Comparison of ENCODE assay signal across 32 cellular contexts in the genomic region with DNA sequence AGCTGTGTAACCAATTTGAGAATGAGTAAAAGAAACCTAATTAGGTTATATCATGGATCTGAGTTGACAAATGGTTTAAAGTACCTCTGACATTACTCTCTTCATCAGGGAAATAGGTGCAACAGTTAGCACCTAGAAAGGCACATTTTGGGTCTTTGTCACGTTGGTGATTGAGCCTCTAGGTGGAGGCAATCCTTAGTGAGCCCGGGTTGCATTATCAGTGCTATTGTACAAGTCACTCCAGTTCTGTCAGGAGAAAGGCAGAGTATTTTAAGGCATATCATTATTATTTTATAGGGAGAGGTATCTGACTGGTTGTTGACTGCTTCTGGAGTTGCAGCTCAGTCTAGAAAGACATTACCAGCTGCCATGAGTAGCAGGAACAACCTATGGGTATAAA.
"Had no signal": no experiment of that assay in that cellular context is flagged by ENCODE, and none has a peak within 500 bp of the region (broad histone marks: within the 10 kb centered on the region; RNA-seq: fewer than 3 reads in every experiment).

No MANE protein-coding gene starts in this region.

- H3K27ac Mint-ChIP-seq: activated CD4-positive, alpha-beta T cell treated with anti-CD3 and anti-CD28 coated beads, Interleukin-2, amount 10 ng/mL, durations not matched to agents 7 days and 5 days; activated CD8-positive, alpha-beta T cell treated with anti-CD3 and anti-CD28 coated beads for 36 hours; activated naive CD4-positive, alpha-beta T cell treated with anti-CD3 and anti-CD28 coated beads for 36 hours; activated naive CD8-positive, alpha-beta T cell treated with anti-CD3 and anti-CD28 coated beads for 36 hours; progenitor cell of endocrine pancreas; type B pancreatic cell had no signal

- ATAC-seq: activated CD8-positive, alpha-beta T cell treated with anti-CD3 and anti-CD28 coated beads for 36 hours; body of pancreas; foreskin keratinocyte; heart left ventricle; left colon; naive thymus-derived CD8-positive, alpha-beta T cell; sciatic nerve; stimulated activated naive CD8-positive, alpha-beta T cell treated with anti-CD3 and anti-CD28 coated beads, Interleukin-15, Interleukin-2, amounts not matched to agents 100 U/mL and 50 U/mL, for 24 hours had no signal

- H3K36me3 ChIP-seq: adrenal gland, esophagus muscularis mucosa, heart left ventricle, neutrophil, ovary, uterus had no signal

- H3K4me3 Mint-ChIP-seq: activated CD4-positive, alpha-beta T cell treated with anti-CD3 and anti-CD28 coated beads, Interleukin-2, amount 10 ng/mL, durations not matched to agents 7 days and 5 days; activated CD8-positive, alpha-beta T cell treated with anti-CD3 and anti-CD28 coated beads for 36 hours; activated naive CD4-positive, alpha-beta T cell treated with anti-CD3 and anti-CD28 coated beads for 36 hours; activated naive CD8-positive, alpha-beta T cell treated with anti-CD3 and anti-CD28 coated beads for 36 hours; type B pancreatic cell had no signal

- H3K27me3 ChIP-seq: adrenal gland, body of pancreas, foreskin keratinocyte, ovary, uterus had no signal

- H3K27me3 Mint-ChIP-seq: activated CD4-positive, alpha-beta T cell treated with anti-CD3 and anti-CD28 coated beads, Interleukin-2, amount 10 ng/mL, durations not matched to agents 7 days and 5 days; activated CD8-positive, alpha-beta T cell treated with anti-CD3 and anti-CD28 coated beads for 36 hours; naive thymus-derived CD8-positive, alpha-beta T cell; progenitor cell of endocrine pancreas had no signal

- DNase-seq: activated CD4-positive, alpha-beta T cell treated with anti-CD3 and anti-CD28 coated beads, Interleukin-2, amount 10 ng/mL, durations not matched to agents 7 days and 5 days; activated CD4-positive, CD25-positive, alpha-beta regulatory T cell treated with anti-CD3 and anti-CD28 coated beads, Interleukin-2, amount 50 U/mL, for 72 hours; activated CD8-positive, alpha-beta T cell treated with anti-CD3 and anti-CD28 coated beads for 36 hours; activated effector memory CD4-positive, alpha-beta T cell treated with Interleukin-2 at 50 U/mL for 16 hours; activated naive CD4-positive, alpha-beta T cell treated with anti-CD3 and anti-CD28 coated beads for 36 hours; activated naive CD8-positive, alpha-beta T cell treated with anti-CD3 and anti-CD28 coated beads for 36 hours; activated T-cell treated with anti-CD3 and anti-CD28 coated beads, Interleukin-2, amount 50 U/mL, for 48 hours; adrenal gland; aorta; body of pancreas; dermis blood vessel endothelial cell; effector CD4-positive, alpha-beta T cell; foreskin keratinocyte; heart left ventricle; hypothalamus; immature natural killer cell; kidney; left colon; midbrain; naive thymus-derived CD8-positive, alpha-beta T cell; ovary; stimulated activated CD4-positive, alpha-beta T cell treated with anti-CD3 and anti-CD28 coated beads, Interleukin-12 subunit alpha, Interleukin-12 subunit beta, amount 100 ng/mL, for 4 hours; stimulated activated CD4-positive, alpha-beta T cell treated with anti-CD3 and anti-CD28 coated beads, Interleukin-4, amount 100 ng/mL, for 1 hour; stimulated activated naive CD8-positive, alpha-beta T cell treated with anti-CD3 and anti-CD28 coated beads, Interleukin-15, Interleukin-2, amounts not matched to agents 100 U/mL and 50 U/mL, for 24 hours; substantia nigra; uterus had no signal

- H3K4me1 ChIP-seq: foreskin keratinocyte, uterus had no signal

- H3K4me3 ChIP-seq: adrenal gland, body of pancreas, esophagus muscularis mucosa, heart left ventricle, ovary, skin epidermis, uterus had no signal

- H3K9me3 ChIP-seq: adrenal gland, body of pancreas, esophagus muscularis mucosa, neutrophil, ovary, uterus had no signal
